In the genomic region with DNA sequence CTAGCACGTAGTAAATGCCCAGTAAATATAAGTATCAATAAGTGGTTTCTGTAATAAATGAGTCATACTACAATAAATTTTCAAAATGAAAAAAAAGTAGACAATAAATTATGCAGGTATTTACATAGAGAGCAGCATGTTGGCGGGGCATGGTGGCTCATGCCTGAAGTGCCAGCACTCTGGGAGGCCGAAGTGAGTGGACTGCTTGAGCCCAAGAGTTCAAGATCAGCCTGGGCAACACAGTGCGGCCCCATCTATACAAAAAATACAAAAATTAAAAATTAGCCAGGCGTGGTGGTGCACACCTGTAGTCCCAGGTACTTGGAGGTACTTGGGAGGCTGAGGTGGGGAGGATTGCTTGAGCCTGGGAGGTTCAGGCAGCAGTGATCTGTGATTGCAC, we compare ENCODE assay signal across 34 cellular contexts.
"Had no signal": no experiment of that assay in that cellular context is flagged by ENCODE, and none has a peak within 500 bp of the region (broad histone marks: within the 10 kb centered on the region; RNA-seq: fewer than 3 reads in every experiment).

No MANE protein-coding gene starts in this region.

- H3K9me3 ChIP-seq: body of pancreas, breast epithelium had no signal

- H3K27me3 Mint-ChIP-seq: activated B cell treated with CpG ODN at 0.5 μM for 24 hours; activated CD4-positive, alpha-beta memory T cell treated with anti-CD3 and anti-CD28 coated beads for 36 hours; activated CD8-positive, alpha-beta T cell treated with anti-CD3 and anti-CD28 coated beads for 36 hours; activated naive CD4-positive, alpha-beta T cell treated with anti-CD3 and anti-CD28 coated beads, Interleukin-2, amount 10 ng/mL, durations not matched to agents 7 days and 5 days; activated naive CD4-positive, alpha-beta T cell treated with anti-CD3 and anti-CD28 coated beads, Interleukin-2, amount 50 U/mL, for 24 hours; activated naive CD8-positive, alpha-beta T cell; activated naive CD8-positive, alpha-beta T cell treated with anti-CD3 and anti-CD28 coated beads, Interleukin-2, amount 50 U/mL, for 24 hours; activated T-helper 17 cell treated with anti-CD3 and anti-CD28 coated beads, Interleukin-2, amount 50 U/mL, for 72 hours had no signal

- H3K4me1 Mint-ChIP-seq: activated B cell treated with CpG ODN at 0.5 μM for 24 hours; activated CD4-positive, alpha-beta T cell treated with anti-CD3 and anti-CD28 coated beads, Interleukin-2, amount 10 ng/mL, durations not matched to agents 24 days and 14 days; activated naive CD4-positive, alpha-beta T cell treated with anti-CD3 and anti-CD28 coated beads, Interleukin-2, amount 10 ng/mL, durations not matched to agents 7 days and 5 days; activated naive CD8-positive, alpha-beta T cell treated with anti-CD3 and anti-CD28 coated beads, Interleukin-2, amount 10 ng/mL, durations not matched to agents 7 days and 5 days; activated naive CD8-positive, alpha-beta T cell treated with anti-CD3 and anti-CD28 coated beads, Interleukin-2, amount 50 U/mL, for 24 hours; activated T-helper 17 cell treated with anti-CD3 and anti-CD28 coated beads, Interleukin-2, amount 50 U/mL, for 72 hours had no signal

- H3K4me3 Mint-ChIP-seq: activated B cell treated with CpG ODN at 0.5 μM for 24 hours; activated CD4-positive, alpha-beta memory T cell treated with anti-CD3 and anti-CD28 coated beads for 36 hours; activated CD4-positive, alpha-beta T cell treated with anti-CD3 and anti-CD28 coated beads, Interleukin-2, amount 10 ng/mL, durations not matched to agents 24 days and 14 days; activated CD8-positive, alpha-beta T cell treated with anti-CD3 and anti-CD28 coated beads for 36 hours; activated naive CD4-positive, alpha-beta T cell treated with anti-CD3 and anti-CD28 coated beads, Interleukin-2, amount 10 ng/mL, durations not matched to agents 7 days and 5 days; activated naive CD4-positive, alpha-beta T cell treated with anti-CD3 and anti-CD28 coated beads, Interleukin-2, amount 50 U/mL, for 24 hours; activated naive CD8-positive, alpha-beta T cell; activated naive CD8-positive, alpha-beta T cell treated with anti-CD3 and anti-CD28 coated beads, Interleukin-2, amount 10 ng/mL, durations not matched to agents 7 days and 5 days; activated naive CD8-positive, alpha-beta T cell treated with anti-CD3 and anti-CD28 coated beads, Interleukin-2, amount 50 U/mL, for 24 hours; activated T-cell treated with anti-CD3 and anti-CD28 coated beads, Interleukin-2, amount 50 U/mL, for 4 hours; activated T-cell treated with anti-CD3 and anti-CD28 coated beads, Interleukin-2, amount 50 U/mL, for 72 hours; activated T-helper 1 cell treated with anti-CD3 and anti-CD28 coated beads, Interleukin-12 subunit alpha, Interleukin-12 subunit beta, Interleukin-2, Interleukin-4 antibody, amounts not matched to agents 30 ng/mL and 10 ng/mL and 1 ng/mL, durations not matched to agents 14 hours and 24 hours and 36 hours; activated T-helper 17 cell treated with anti-CD3 and anti-CD28 coated beads, Interleukin-2, amount 50 U/mL, for 72 hours; T-helper 1 cell treated with Interleukin-12 subunit alpha and Interleukin-12 subunit beta and Interleukin-4 antibody, amounts not matched to agents 30 μg/mL and 1 μg/mL, for 36 hours; T-helper 2 cell treated with Interferon-gamma antibody and Interleukin-4, amounts not matched to agents 5 μg/mL and 100 μg/mL, for 36 hours had no signal

- H3K27ac Mint-ChIP-seq: activated B cell treated with CpG ODN at 0.5 μM for 24 hours; activated CD4-positive, alpha-beta memory T cell treated with anti-CD3 and anti-CD28 coated beads for 36 hours; activated CD4-positive, alpha-beta T cell treated with anti-CD3 and anti-CD28 coated beads, Interleukin-2, amount 10 ng/mL, durations not matched to agents 24 days and 14 days; activated CD8-positive, alpha-beta T cell treated with anti-CD3 and anti-CD28 coated beads for 36 hours; activated naive CD4-positive, alpha-beta T cell treated with anti-CD3 and anti-CD28 coated beads, Interleukin-2, amount 10 ng/mL, durations not matched to agents 7 days and 5 days; activated naive CD4-positive, alpha-beta T cell treated with anti-CD3 and anti-CD28 coated beads, Interleukin-2, amount 50 U/mL, for 24 hours; activated naive CD8-positive, alpha-beta T cell; activated naive CD8-positive, alpha-beta T cell treated with anti-CD3 and anti-CD28 coated beads, Interleukin-2, amount 10 ng/mL, durations not matched to agents 7 days and 5 days; activated naive CD8-positive, alpha-beta T cell treated with anti-CD3 and anti-CD28 coated beads, Interleukin-2, amount 50 U/mL, for 24 hours; activated T-cell treated with anti-CD3 and anti-CD28 coated beads, Interleukin-2, amount 50 U/mL, for 72 hours; activated T-helper 1 cell treated with anti-CD3 and anti-CD28 coated beads, Interleukin-12 subunit alpha, Interleukin-12 subunit beta, Interleukin-2, Interleukin-4 antibody, amounts not matched to agents 30 ng/mL and 10 ng/mL and 1 ng/mL, durations not matched to agents 14 hours and 24 hours and 36 hours; activated T-helper 17 cell treated with anti-CD3 and anti-CD28 coated beads, Interleukin-2, amount 50 U/mL, for 72 hours; T-helper 1 cell treated with Interleukin-12 subunit alpha and Interleukin-12 subunit beta and Interleukin-4 antibody, amounts not matched to agents 30 μg/mL and 1 μg/mL, for 36 hours; T-helper 2 cell treated with Interferon-gamma antibody and Interleukin-4, amounts not matched to agents 5 μg/mL and 100 μg/mL, for 36 hours had no signal

- H3K36me3 Mint-ChIP-seq: activated CD4-positive, alpha-beta memory T cell treated with anti-CD3 and anti-CD28 coated beads for 36 hours; activated naive CD4-positive, alpha-beta T cell treated with anti-CD3 and anti-CD28 coated beads, Interleukin-2, amount 10 ng/mL, durations not matched to agents 7 days and 5 days; activated naive CD4-positive, alpha-beta T cell treated with anti-CD3 and anti-CD28 coated beads, Interleukin-2, amount 50 U/mL, for 24 hours; activated naive CD8-positive, alpha-beta T cell treated with anti-CD3 and anti-CD28 coated beads, Interleukin-2, amount 10 ng/mL, durations not matched to agents 7 days and 5 days had no signal

- H3K27me3 ChIP-seq: body of pancreas, brain microvascular endothelial cell, breast epithelium had no signal

- H3K4me1 ChIP-seq: body of pancreas, breast epithelium had no signal

- H3K36me3 ChIP-seq: brain microvascular endothelial cell, breast epithelium had no signal

- DNase-seq: activated B cell treated with CpG ODN at 0.5 μM for 24 hours; activated CD4-positive, alpha-beta memory T cell treated with anti-CD3 and anti-CD28 coated beads for 36 hours; activated CD4-positive, alpha-beta T cell treated with anti-CD3 and anti-CD28 coated beads for 4 hours; activated CD4-positive, alpha-beta T cell treated with anti-CD3 and anti-CD28 coated beads, Interleukin-2, amount 50 U/mL, for 1 hour; activated CD4-positive, alpha-beta T cell treated with anti-CD3 and anti-CD28 coated beads, Interleukin-2, amount 50 U/mL, for 4 hours; activated CD4-positive, CD25-positive, alpha-beta regulatory T cell treated with anti-CD3 and anti-CD28 coated beads, Interleukin-2, amount 50 U/mL, for 72 hours; activated CD8-positive, alpha-beta memory T cell treated with anti-CD3 and anti-CD28 coated beads, Interleukin-2, amount 50 U/mL, for 4 hours; activated CD8-positive, alpha-beta T cell treated with anti-CD3 and anti-CD28 coated beads for 36 hours; activated effector memory CD4-positive, alpha-beta T cell treated with anti-CD3 and anti-CD28 coated beads, Interleukin-2, amount 50 U/mL, for 16 hours; activated naive CD4-positive, alpha-beta T cell treated with anti-CD3 and anti-CD28 coated beads, Interleukin-2, amount 10 ng/mL, durations not matched to agents 7 days and 5 days; activated naive CD4-positive, alpha-beta T cell treated with Interleukin-2 at 50 U/mL for 16 hours; activated naive CD8-positive, alpha-beta T cell treated with anti-CD3 and anti-CD28 coated beads, Interleukin-2, amount 10 ng/mL, durations not matched to agents 7 days and 5 days; activated naive CD8-positive, alpha-beta T cell treated with anti-CD3 and anti-CD28 coated beads, Interleukin-2, amount 50 U/mL, for 24 hours; activated T-cell treated with anti-CD3 and anti-CD28 coated beads for 4 hours; activated T-cell treated with anti-CD3 and anti-CD28 coated beads, Interleukin-2, amount 50 U/mL, for 1 hour; activated T-cell treated with anti-CD3 and anti-CD28 coated beads, Interleukin-2, amount 50 U/mL, for 4 hours; activated T-cell treated with anti-CD3 and anti-CD28 coated beads, Interleukin-2, amount 50 U/mL, for 72 hours; amygdala; anterior cingulate cortex; body of pancreas; brain microvascular endothelial cell; central memory CD4-positive, alpha-beta T cell; T-helper 1 cell; T-helper 2 cell; T-helper 9 cell had no signal

- H3K4me3 ChIP-seq: body of pancreas, breast epithelium had no signal

- H3K9me3 Mint-ChIP-seq: activated B cell treated with CpG ODN at 0.5 μM for 24 hours; activated CD4-positive, alpha-beta memory T cell treated with anti-CD3 and anti-CD28 coated beads for 36 hours; activated CD8-positive, alpha-beta T cell treated with anti-CD3 and anti-CD28 coated beads for 36 hours; activated naive CD4-positive, alpha-beta T cell treated with anti-CD3 and anti-CD28 coated beads, Interleukin-2, amount 10 ng/mL, durations not matched to agents 7 days and 5 days; activated naive CD4-positive, alpha-beta T cell treated with anti-CD3 and anti-CD28 coated beads, Interleukin-2, amount 50 U/mL, for 24 hours; activated naive CD8-positive, alpha-beta T cell treated with anti-CD3 and anti-CD28 coated beads, Interleukin-2, amount 50 U/mL, for 24 hours; activated T-cell treated with anti-CD3 and anti-CD28 coated beads, Interleukin-2, amount 50 U/mL, for 4 hours; activated T-cell treated with anti-CD3 and anti-CD28 coated beads, Interleukin-2, amount 50 U/mL, for 72 hours; activated T-helper 1 cell treated with anti-CD3 and anti-CD28 coated beads, Interleukin-12 subunit alpha, Interleukin-12 subunit beta, Interleukin-2, Interleukin-4 antibody, amounts not matched to agents 30 ng/mL and 10 ng/mL and 1 ng/mL, durations not matched to agents 14 hours and 24 hours and 36 hours; activated T-helper 17 cell treated with anti-CD3 and anti-CD28 coated beads, Interleukin-2, amount 50 U/mL, for 72 hours; T-helper 1 cell treated with Interleukin-12 subunit alpha and Interleukin-12 subunit beta and Interleukin-4 antibody, amounts not matched to agents 30 μg/mL and 1 μg/mL, for 36 hours; T-helper 2 cell treated with Interferon-gamma antibody and Interleukin-4, amounts not matched to agents 5 μg/mL and 100 μg/mL, for 36 hours had no signal

- H3K27ac ChIP-seq: body of pancreas, brain microvascular endothelial cell, breast epithelium, VCaP had no signal

- ATAC-seq: activated CD8-positive, alpha-beta T cell treated with anti-CD3 and anti-CD28 coated beads for 36 hours; activated naive CD8-positive, alpha-beta T cell treated with anti-CD3 and anti-CD28 coated beads, Interleukin-2, amount 50 U/mL, for 24 hours; activated T-cell treated with anti-CD3 and anti-CD28 coated beads, Interleukin-2, amount 50 U/mL, for 4 hours; activated T-cell treated with anti-CD3 and anti-CD28 coated beads, Interleukin-2, amount 50 U/mL, for 72 hours; activated T-helper 17 cell treated with anti-CD3 and anti-CD28 coated beads, Interleukin-2, amount 50 U/mL, for 72 hours; body of pancreas had no signal
